14 cellular contexts compared by ENCODE assay signal in genomic region chr12:62643470-62643869, GRCh38.
DNase-seq lines count a peak whose midpoint lies in the region; TF ChIP-seq lines count a peak whose summit lies in the region.
"Had no signal": no experiment of that assay in that cellular context is flagged by ENCODE, and none has a peak within 500 bp of the region (broad histone marks: within the 10 kb centered on the region; RNA-seq: fewer than 3 reads in every experiment).

No MANE protein-coding gene starts in this region.

- no peak overlapping the region for H2BK120ac ChIP-seq in mesenchymal stem cell (ENCODE audit: low read depth, low read length)

- no peak overlapping the region for H4K8ac ChIP-seq in mesenchymal stem cell (ENCODE audit: low read length)

- WGBS in mesenchymal stem cell, result 60% methylated on average over 1 of the region's 2 CpGs
- 87 to 92% methylated on average over 2 of the region's 2 CpGs for WGBS in thyroid gland, 2 donors

- H3K4me1 ChIP-seq in mesenchymal stem cell (ENCODE audit: control insufficient read depth, insufficient read depth, low read depth, low read length) (peaks cover 4% of the 10 kb centered on the region), thyroid gland (peaks cover 24 to 37% of the 10 kb centered on the region in 2 donors), breast epithelium (no peaks in the 10 kb centered on the region)

- H3K4ac ChIP-seq in mesenchymal stem cell (ENCODE audit: low read depth in 1 of 2, low read length in 2 of 2), result no peak overlapping the region

- H4K91ac ChIP-seq in mesenchymal stem cell (ENCODE audit: low read length), result no peak overlapping the region

- H3K27me3 ChIP-seq in mesenchymal stem cell (ENCODE audit: control insufficient read depth in 1 of 2, insufficient read depth in 1 of 2, low read length in 2 of 2) (no peaks in the 10 kb centered on the region), thyroid gland (no peaks in the 10 kb centered on the region), breast epithelium (no peaks in the 10 kb centered on the region)

- no peak overlapping the region for H3K4me3 ChIP-seq in mesenchymal stem cell (ENCODE audit: insufficient read depth in 1 of 2, low read depth in 1 of 2, low read length in 2 of 2)
- no peak overlapping the region for H3K4me3 ChIP-seq in thyroid gland (replicated peaks in 1 of 3)
- H3K4me3 ChIP-seq in breast epithelium, result no peak overlapping the region

- intact Hi-C loops in thyroid gland (cut with DNase I), result no loop called here
- intact Hi-C loops in breast epithelium (cut with DNase I; ENCODE audit: low total_unique reads), result loop anchor here (10.0 kb wide), 1 partner anchor 81 kb away; no protein-coding TSS in a partner anchor

- H3K9me3 ChIP-seq in mesenchymal stem cell (ENCODE audit: control insufficient read depth, low read length), result no peaks in the 10 kb centered on the region
- H3K9me3 ChIP-seq in thyroid gland, result no peaks in the 10 kb centered on the region
- H3K9me3 ChIP-seq in breast epithelium, result no peaks in the 10 kb centered on the region

- H3K27ac ChIP-seq in mesenchymal stem cell (ENCODE audit: low read length, poor library complexity, severe bottlenecking), result no peak overlapping the region
- peak overlapping the region in 2 of 3 donors; percentile 3 to 71 for H3K27ac ChIP-seq in thyroid gland
- no peak overlapping the region for H3K27ac ChIP-seq in breast epithelium

- H2BK15ac ChIP-seq in mesenchymal stem cell (ENCODE audit: low read depth, poor library complexity, severe bottlenecking), result no peak overlapping the region

- TF ChIP-seq CTCF in thyroid gland (IDR thresholded peaks at IDR 0.05), result no peak
- no peak for TF ChIP-seq CTCF in breast epithelium (IDR thresholded peaks at IDR 0.05)

- H2BK12ac ChIP-seq in mesenchymal stem cell (ENCODE audit: low read length in 2 of 2), result no peak overlapping the region

- H3K36me3 ChIP-seq in mesenchymal stem cell (ENCODE audit: control insufficient read depth in 1 of 2, insufficient read depth in 2 of 2, low read depth in 1 of 2, low read length in 2 of 2) (peaks cover 0 to 7% of the 10 kb centered on the region in 2 experiments), thyroid gland (no peaks in the 10 kb centered on the region), breast epithelium (no peaks in the 10 kb centered on the region)

- no peak overlapping the region for H2AFZ ChIP-seq in mesenchymal stem cell (ENCODE audit: low read depth, low read length)

- H3K9ac ChIP-seq in mesenchymal stem cell (ENCODE audit: low read length), result no peak overlapping the region

- no peak overlapping the region for H3K4me2 ChIP-seq in mesenchymal stem cell (ENCODE audit: low read length, poor library complexity, severe bottlenecking)

- H3K23ac ChIP-seq in mesenchymal stem cell (ENCODE audit: low read length in 2 of 2), result no peak overlapping the region

- DNase-seq in EH (ENCODE audit: low read depth) (peak; percentile 18), amniotic epithelial cell (ENCODE audit: low read depth) (peak; percentile 32), mesenchymal stem cell (peak; percentile 60), thyroid gland (no peak), breast epithelium (ENCODE audit: low spot score in 2 of 2) (no peak), foreskin melanocyte (no peak), DMS153 (lab: John Stamatoyannopoulos, UW) (no peak)
- DNase-seq: ACHN; CD8-positive, alpha-beta T cell; COR-L47; DND-41; GF-D8; HCEC 1CT; HFFc6 had no signal

- H3K79me1 ChIP-seq in mesenchymal stem cell (replicated peaks; ENCODE audit: low read length, poor library complexity, severe bottlenecking), result no peaks in the 10 kb centered on the region

- H3K18ac ChIP-seq in mesenchymal stem cell (ENCODE audit: low read depth in 1 of 2, low read length in 2 of 2), result no peak overlapping the region

- no peak for TF ChIP-seq POLR2A in thyroid gland (IDR thresholded peaks at IDR 0.05)
- TF ChIP-seq POLR2A in breast epithelium (IDR thresholded peaks at IDR 0.05), result no peak

- H3K14ac ChIP-seq in mesenchymal stem cell (ENCODE audit: low read length in 2 of 2), result no peak overlapping the region

- no peak overlapping the region for H2AK5ac ChIP-seq in mesenchymal stem cell (ENCODE audit: low read length, severe bottlenecking)

- no peak overlapping the region for H2BK5ac ChIP-seq in mesenchymal stem cell (ENCODE audit: low read depth, low read length, poor library complexity, severe bottlenecking)

Comparison
In these comparisons a context has a peak if more than half of its experiments do, and no peak if none do; other contexts are left out.
1. DNase-seq: peak in EH (single experiment), amniotic epithelial cell (single experiment) and mesenchymal stem cell (single experiment); none in thyroid gland (0 of 2), breast epithelium (0 of 2), foreskin melanocyte (single experiment) and DMS153 (single experiment).
2. H3K27ac ChIP-seq: peak in thyroid gland (2 of 3); none in mesenchymal stem cell (single experiment) and breast epithelium (0 of 2).